ENCODE assay signal across 14 cellular contexts in genomic region chr21:28975401-28975800, GRCh38. TPM values are rescaled to one million over a fixed set of nuclear protein-coding genes. Genes with fewer than 3 reads are reported as not detected.
A peak's percentile ranks its signal among the peaks of the same experiment; 100 is the strongest.
DNase-seq lines count a peak whose midpoint lies in the region; ATAC-seq, FAIRE-seq and TF ChIP-seq lines count a peak whose summit lies in the region.
"Had no signal": no experiment of that assay in that cellular context is flagged by ENCODE, and none has a peak within 500 bp of the region (broad histone marks: within the 10 kb centered on the region; RNA-seq: fewer than 3 reads in every experiment).

No MANE protein-coding gene starts in this region.

- no peaks in the 10 kb centered on the region for H3K4me1 Mint-ChIP-seq in activated T-cell treated with anti-CD3 and anti-CD28 coated beads, Interleukin-2, amount 50 U/mL, for 72 hours (ENCODE audit: low read depth)

- POLR2A ChIA-PET in PC-3 (lab: Charles Lee; ENCODE audit: unreplicated experiment): no interaction called here

- H3K27me3 ChIP-seq in PC-3 (ENCODE audit: low read length) (no peaks in the 10 kb centered on the region), smooth muscle cell (ENCODE audit: low read depth) (no peaks in the 10 kb centered on the region)

- H3F3A ChIP-seq in PC-3 (ENCODE audit: low read length, unreplicated experiment) (no peaks in the 10 kb centered on the region), smooth muscle cell (ENCODE audit: low read depth) (peaks cover 6% of the 10 kb centered on the region)

- peaks cover 11 to 26% of the 10 kb centered on the region in 2 donors for H3K36me3 Mint-ChIP-seq in activated T-cell treated with anti-CD3 and anti-CD28 coated beads, Interleukin-2, amount 50 U/mL, for 72 hours (ENCODE audit: insufficient read depth in 2 of 2)

- H3K27ac ChIP-seq in PC-3 (ENCODE audit: low read length) (no peak overlapping the region), smooth muscle cell (ENCODE audit: low read depth) (peak overlapping the region; percentile 81)
- H3K27ac ChIP-seq: parathyroid adenoma had no signal

- ATAC-seq in activated T-cell treated with anti-CD3 and anti-CD28 coated beads, Interleukin-2, amount 50 U/mL, for 72 hours (replicated peaks in 1 of 2): no peak
- ATAC-seq in PC-3: peak; percentile 42

- DNase-seq in activated T-cell treated with anti-CD3 and anti-CD28 coated beads, Interleukin-2, amount 50 U/mL, for 72 hours: no peak
- no peak for DNase-seq in activated T-cell treated with anti-CD3 and anti-CD28 coated beads, Interleukin-2, amount 50 U/mL, for 1 hour
- DNase-seq in PC-3 (no peak), fibroblast of mammary gland (ENCODE audit: low read depth) (peak; percentile 89), smooth muscle cell (lab: John Stamatoyannopoulos, UW; ENCODE audit: unreplicated experiment) (no peak), urothelium cell line (ENCODE audit: low spot score) (no peak), H54 (ENCODE audit: insufficient read length, low spot score) (no peak), T-helper 9 cell (no peak)
- DNase-seq: activated CD4-positive, alpha-beta T cell treated with anti-CD3 and anti-CD28 coated beads, Interleukin-2, amount 10 ng/mL, durations not matched to agents 24 days and 14 days; anterior cingulate cortex; SHP77 treated with DMSO at 0.1 percent for 48 hours; T1000 had no signal

- BruUV-seq in PC-3 (replicated peaks; lab: Mats Ljungman, UMichigan): no TSS peak

- no peak overlapping the region for H3K4me3 Mint-ChIP-seq in activated T-cell treated with anti-CD3 and anti-CD28 coated beads, Interleukin-2, amount 50 U/mL, for 72 hours
- H3K4me3 Mint-ChIP-seq: activated CD4-positive, alpha-beta T cell treated with anti-CD3 and anti-CD28 coated beads, Interleukin-2, amount 10 ng/mL, durations not matched to agents 24 days and 14 days had no signal

- whole genome bisulfite sequencing in smooth muscle cell (ENCODE audit: low lambda C conversion rate): 74% methylated on average over 3 of the region's 3 CpGs

- no peaks in the 10 kb centered on the region for H3K9me2 ChIP-seq in PC-3 (replicated peaks; ENCODE audit: low read length)

- H3K9me3 ChIP-seq in PC-3 (ENCODE audit: low read length) (no peaks in the 10 kb centered on the region), smooth muscle cell (replicated peaks; ENCODE audit: low read depth) (no peaks in the 10 kb centered on the region)

- H3K4me1 ChIP-seq in PC-3 (ENCODE audit: insufficient read depth, low read length): no peaks in the 10 kb centered on the region
- peaks cover 10% of the 10 kb centered on the region for H3K4me1 ChIP-seq in smooth muscle cell (ENCODE audit: low read depth)
- H3K4me1 ChIP-seq: parathyroid adenoma had no signal

- no peak for TF ChIP-seq CTCF in PC-3 (conservative IDR thresholded peaks at IDR 0.05; ENCODE audit: low read depth, low read length)
- TF ChIP-seq CTCF in fibroblast of mammary gland (conservative IDR thresholded peaks at IDR 0.05; ENCODE audit: control insufficient read depth, insufficient read depth, low read depth, low read length): no peak
- TF ChIP-seq CTCF in smooth muscle cell (IDR thresholded peaks at IDR 0.05; ENCODE audit: borderline replicate concordance, insufficient read depth, poor library complexity, severe bottlenecking): no peak

- CTCF ChIA-PET in PC-3 (lab: Charles Lee): no interaction called here

- intact Hi-C loops in PC-3 (cut with micrococcal nuclease): no loop called here

- FAIRE-seq in urothelium cell line (lab: Jason Lieb, UNC): no peak
- FAIRE-seq in H54 (lab: Jason Lieb, UNC): no peak
- FAIRE-seq: A204.1 had no signal

- no peaks in the 10 kb centered on the region for H3K27me3 Mint-ChIP-seq in activated T-cell treated with anti-CD3 and anti-CD28 coated beads, Interleukin-2, amount 50 U/mL, for 72 hours (ENCODE audit: low read depth)
- H3K27me3 Mint-ChIP-seq: activated CD4-positive, alpha-beta T cell treated with anti-CD3 and anti-CD28 coated beads, Interleukin-2, amount 10 ng/mL, durations not matched to agents 24 days and 14 days had no signal

- H3K4me2 ChIP-seq in PC-3 (ENCODE audit: low read length) (no peak overlapping the region), smooth muscle cell (peak overlapping the region; percentile 57)

- H3K4me3 ChIP-seq in PC-3 (ENCODE audit: low read length) (no peak overlapping the region), fibroblast of mammary gland (ENCODE audit: control insufficient read depth, low read depth, low read length) (no peak overlapping the region), smooth muscle cell (no peak overlapping the region)

- H4K20me1 ChIP-seq in PC-3 (ENCODE audit: low read length): no peaks in the 10 kb centered on the region
- no peaks in the 10 kb centered on the region for H4K20me1 ChIP-seq in smooth muscle cell (ENCODE audit: low read depth)

- H3K79me2 ChIP-seq in PC-3 (ENCODE audit: low read length): no peaks in the 10 kb centered on the region; the same call in 1 of the 2 replicates
- peaks cover 12% of the 10 kb centered on the region for H3K79me2 ChIP-seq in smooth muscle cell (ENCODE audit: low read depth)
- H3K79me2 ChIP-seq: parathyroid adenoma had no signal

- no peak for TF ChIP-seq POLR2A in H54 (IDR thresholded peaks at IDR 0.05; ENCODE audit: low read depth, low read length)

- H3K36me3 ChIP-seq in PC-3 (ENCODE audit: low read depth, low read length): peaks cover 26% of the 10 kb centered on the region
- H3K36me3 ChIP-seq in smooth muscle cell (ENCODE audit: low read depth): peaks cover 14% of the 10 kb centered on the region

- H3K9ac ChIP-seq in PC-3 (ENCODE audit: low read length) (no peak overlapping the region), smooth muscle cell (ENCODE audit: low read depth) (peak overlapping the region; percentile 66)
- H3K9ac ChIP-seq: parathyroid adenoma had no signal

- peaks cover 0 to 2% of the 10 kb centered on the region in 2 donors for H3K9me3 Mint-ChIP-seq in activated T-cell treated with anti-CD3 and anti-CD28 coated beads, Interleukin-2, amount 50 U/mL, for 72 hours

- no peak overlapping the region for H2AFZ ChIP-seq in PC-3 (ENCODE audit: low read length)
- no peak overlapping the region for H2AFZ ChIP-seq in smooth muscle cell (ENCODE audit: low read depth)
- H2AFZ ChIP-seq: parathyroid adenoma had no signal

- peak overlapping the region; percentile 14 for H3K27ac Mint-ChIP-seq in activated T-cell treated with anti-CD3 and anti-CD28 coated beads, Interleukin-2, amount 50 U/mL, for 72 hours
- H3K27ac Mint-ChIP-seq: activated CD4-positive, alpha-beta T cell treated with anti-CD3 and anti-CD28 coated beads, Interleukin-2, amount 10 ng/mL, durations not matched to agents 24 days and 14 days had no signal

RNA-seq across cellular contexts. Expression of gene LTN1, which starts 17.3 kb away (rescaled TPM):
- total RNA-seq in activated T-cell treated with anti-CD3 and anti-CD28 coated beads, Interleukin-2, amount 50 U/mL, for 72 hours: 10 to 100 TPM; 25.9 to 28.2 TPM
- total RNA-seq in PC-3 (2014; rRNA removed) (16.4 and 21.0 TPM in 2 replicates), smooth muscle cell (44.4 and 50.2 TPM in 2 replicates)
- polyA plus RNA-seq in smooth muscle cell: 10.2 and 11.2 TPM in 2 replicates

RNA-seq across cellular contexts. Expression of gene RWDD2B, which starts 43.7 kb away (rescaled TPM):
- 10 to 100 TPM; 17.9 to 18.5 TPM for total RNA-seq in activated T-cell treated with anti-CD3 and anti-CD28 coated beads, Interleukin-2, amount 50 U/mL, for 72 hours
- 10.3 and 20.2 TPM in 2 replicates for total RNA-seq in PC-3 (2014; rRNA removed)
- total RNA-seq in smooth muscle cell: 6.1 and 11.8 TPM in 2 replicates
- polyA plus RNA-seq in smooth muscle cell: 4.3 and 4.4 TPM in 2 replicates

RNA-seq across cellular contexts. Expression of gene USP16, which starts 49.1 kb away (rescaled TPM):
- total RNA-seq in activated T-cell treated with anti-CD3 and anti-CD28 coated beads, Interleukin-2, amount 50 U/mL, for 72 hours: 10 to 100 TPM; 46.4 to 47.0 TPM
- total RNA-seq in PC-3 (2014; rRNA removed): 21.2 and 24.1 TPM in 2 replicates
- 36.2 and 37.0 TPM in 2 replicates for total RNA-seq in smooth muscle cell
- 24.8 and 25.9 TPM in 2 replicates for polyA plus RNA-seq in smooth muscle cell
